8 cellular contexts compared by ENCODE assay signal in the genomic region with DNA sequence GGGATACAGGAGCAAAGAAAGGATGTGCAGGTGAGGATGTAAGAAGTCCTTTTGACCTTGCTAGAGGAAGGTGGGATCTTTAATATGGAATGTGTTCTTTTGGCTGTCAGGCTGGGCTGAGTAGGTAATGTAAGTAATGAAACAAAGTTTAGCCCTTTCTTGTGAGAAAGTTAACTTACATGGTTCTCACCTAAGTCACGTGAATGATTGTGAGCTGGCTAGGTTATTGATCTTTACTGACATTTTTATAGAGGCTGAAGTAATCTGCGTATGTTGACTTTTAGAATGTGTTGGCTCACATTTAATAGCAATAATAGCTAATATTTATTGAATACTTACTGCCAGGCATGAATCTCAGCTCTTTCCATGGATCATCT. TPM values are rescaled to one million over a fixed set of nuclear protein-coding genes. Genes with fewer than 3 reads are reported as not detected.
DNase-seq lines count a peak whose midpoint lies in the region; ATAC-seq and TF ChIP-seq lines count a peak whose summit lies in the region.

No MANE protein-coding gene starts in this region.

- TF ChIP-seq POLR2A in upper lobe of left lung (IDR thresholded peaks at IDR 0.05), result no peak

- H3K27ac ChIP-seq in heart right ventricle (no peak overlapping the region), lower lobe of right lung (peak overlapping the region; percentile 100), upper lobe of left lung (peak overlapping the region in 3 of 4 donors; percentile 94 to 100 (median 99))

- TF ChIP-seq CTCF in heart right ventricle (IDR thresholded peaks at IDR 0.05) (no peak), astrocyte of the cerebellum (IDR thresholded peaks at IDR 0.05; ENCODE audit: low read depth, low read length, missing control alignments) (no peak), lower lobe of right lung (IDR thresholded peaks at IDR 0.05) (no peak), upper lobe of left lung (IDR thresholded peaks at IDR 0.05) (no peak), GM20000 (IDR thresholded peaks at IDR 0.05; ENCODE audit: extremely low read depth, missing control alignments) (no peak)

- no peaks in the 10 kb centered on the region for H3K9me3 ChIP-seq in heart right ventricle
- H3K9me3 ChIP-seq in lower lobe of right lung, result no peaks in the 10 kb centered on the region
- no peaks in the 10 kb centered on the region for H3K9me3 ChIP-seq in upper lobe of left lung

- intact Hi-C loops in heart right ventricle (cut with DNase I) (loop anchor here in 3 of 10 donors (2.0 to 5.0 kb wide), 2 partner anchors 16 to 41 kb away; no protein-coding TSS in a partner anchor), Right ventricle myocardium inferior (cut with DNase I) (no loop called here), lower lobe of right lung (cut with DNase I) (no loop called here)

- no peaks in the 10 kb centered on the region for H3K27me3 ChIP-seq in heart right ventricle
- no peaks in the 10 kb centered on the region for H3K27me3 ChIP-seq in lower lobe of right lung (ENCODE audit: low read depth)
- no peaks in the 10 kb centered on the region for H3K27me3 ChIP-seq in upper lobe of left lung

- DNase-seq in heart right ventricle, result no peak
- no peak for DNase-seq in Right ventricle myocardium inferior (ENCODE audit: missing footprints)
- no peak for DNase-seq in astrocyte of the cerebellum (ENCODE audit: low read depth)
- DNase-seq in lower lobe of right lung, result no peak
- no peak for DNase-seq in upper lobe of left lung
- no peak for DNase-seq in GM20000 (ENCODE audit: low spot score)
- no peak for DNase-seq in NCI-H748 (lab: John Stamatoyannopoulos, UW; ENCODE audit: unreplicated experiment)
- DNase-seq in inferior parietal cortex (ENCODE audit: extremely low spot score), result no peak

- ATAC-seq in heart right ventricle (no peak), Right ventricle myocardium inferior (no peak), lower lobe of right lung (no peak), upper lobe of left lung (ENCODE audit: low FRiP score in 2 of 2) (no peak)

- no peak for TF ChIP-seq EP300 in upper lobe of left lung (IDR thresholded peaks at IDR 0.05)

- WGBS in heart right ventricle, 2 donors, result 81 to 89% methylated on average over 2 of the region's 2 CpGs
- 83 to 88% methylated on average over 2 of the region's 2 CpGs for WGBS in upper lobe of left lung, 2 donors

- H3K4me3 ChIP-seq in heart right ventricle (peak overlapping the region in 9 of 10 donors; percentile 81 to 100 (median 92)), astrocyte of the cerebellum (ENCODE audit: low read depth, low read length) (peak overlapping the region; percentile 81), lower lobe of right lung (peak overlapping the region; percentile 96), upper lobe of left lung (peak overlapping the region in 3 of 4 donors; percentile 63 to 80 (median 73))

- in situ Hi-C loops in astrocyte of the cerebellum (cut with HindIII; ENCODE audit: low sequenced_read_pairs), result no loop called here

- H3K36me3 ChIP-seq in heart right ventricle (peaks cover 0 to 11% (median 0%) of the 10 kb centered on the region in 9 donors), lower lobe of right lung (no peaks in the 10 kb centered on the region), upper lobe of left lung (no peaks in the 10 kb centered on the region)

- H3K4me1 ChIP-seq in heart right ventricle, result peaks cover 6 to 71% (median 63%) of the 10 kb centered on the region in 9 donors
- H3K4me1 ChIP-seq in lower lobe of right lung, result peaks cover 53% of the 10 kb centered on the region
- peaks cover 49 to 70% (median 55%) of the 10 kb centered on the region in 4 donors for H3K4me1 ChIP-seq in upper lobe of left lung

RNA-seq across cellular contexts. Expression of gene TOP1, which starts 2.6 kb away (rescaled TPM):
- total RNA-seq in heart right ventricle (10 to 100 TPM; 19.3 to 28.3 (median 23.8) TPM), Right ventricle myocardium inferior (23.9 TPM), lower lobe of right lung (52.0 TPM), upper lobe of left lung (10 to 100 TPM; 39.8 to 94.2 (median 49.0) TPM)
- 10 to 100 TPM; 13.5 to 15.0 TPM for polyA plus RNA-seq in heart right ventricle

Comparison
In these comparisons a context has a peak if more than half of its experiments do, and no peak if none do; other contexts are left out.
1. H3K27ac ChIP-seq: peak in lower lobe of right lung (single experiment) and upper lobe of left lung (3 of 4); none in heart right ventricle (0 of 10).
2. Peak in every context shown above with its lines, with median percentiles within 50 percentile points of each other: H3K4me3 ChIP-seq.